ENCODE assay signal across 8 cellular contexts in genomic region chr9:178970-179383, GRCh38. TPM values are rescaled to one million over a fixed set of nuclear protein-coding genes. Genes with fewer than 3 reads are reported as not detected.
DNase-seq lines count a peak whose midpoint lies in the region; ATAC-seq and TF ChIP-seq lines count a peak whose summit lies in the region.
"Not testable (repeated sequence)": the region's sequence is repeated elsewhere in the genome, so short reads cannot be mapped to it uniquely, and the experiment has no call there.

ZNG1A (minus strand) TSS chr9:179056; CDS start chr9:178969, 87 bp downstream.

- peaks cover 17% of the 10 kb centered on the region for H3K4me1 Mint-ChIP-seq in CD4-positive, alpha-beta T cell (ENCODE audit: low read depth)

- not testable (repeated sequence) for TF ChIP-seq POLR2A in prostate gland (IDR thresholded peaks at IDR 0.05)

- H3K36me3 ChIP-seq in SJSA1; colonic mucosa; iPS-18a (ENCODE audit: control insufficient read depth, low read depth, low read length); prostate gland: not testable (repeated sequence)

- intact Hi-C loops in CD4-positive, alpha-beta T cell (cut with DNase I, micrococcal nuclease), result loop anchor here in 1 of 2 experiments (5.0 kb wide), 1 partner anchor 98 kb away; no protein-coding TSS in a partner anchor
- intact Hi-C loops in colonic mucosa (cut with DNase I); prostate gland (cut with DNase I): not testable (repeated sequence)

- H3K9me3 Mint-ChIP-seq in CD4-positive, alpha-beta T cell, result not testable (repeated sequence)

- POLR2A ChIA-PET in CD4-positive, alpha-beta T cell (lab: Charles Lee), result not testable (repeated sequence)

- CTCF ChIA-PET in CD4-positive, alpha-beta T cell (lab: Charles Lee), result not testable (repeated sequence)

- not testable (repeated sequence) for H3K27me3 ChIP-seq in CD4-positive, alpha-beta T cell (ENCODE audit: control insufficient read depth, insufficient read depth, low read length); SJSA1 (replicated peaks); colonic mucosa; iPS-18a (ENCODE audit: control insufficient read depth, insufficient read depth, low read length); prostate gland (replicated peaks; ENCODE audit: insufficient read depth)

- peak within 1 kb of the TSS; percentile 89 for H3K4me3 Mint-ChIP-seq in CD4-positive, alpha-beta T cell

- ATAC-seq in CD4-positive, alpha-beta T cell (ENCODE audit: poor library complexity), result peak; percentile 46

- DNase-seq in CD4-positive, alpha-beta T cell, result peak; percentile 60 to 94 (median 71)
- DNase-seq in M059J (ENCODE audit: low read depth) (peak; percentile 75), SJSA1 (ENCODE audit: low read depth in 1 of 2, low spot score in 2 of 2) (peak; percentile 33 to 65), activated T-cell treated with anti-CD3 and anti-CD28 coated beads for 24 hours (ENCODE audit: low read depth) (peak; percentile 69), prostate gland (ENCODE audit: low spot score) (peak; percentile 75)
- not testable (repeated sequence) for DNase-seq in colonic mucosa
- peak; percentile 52 to 57 for DNase-seq in stimulated activated CD8-positive, alpha-beta memory T cell treated with anti-CD3 and anti-CD28 coated beads, Interleukin-7, amount 100 ng/mL, for 48 hours (ENCODE audit: extremely low read depth in 1 of 2, low read depth in 1 of 2)

- not testable (repeated sequence) for H3K36me3 Mint-ChIP-seq in CD4-positive, alpha-beta T cell (ENCODE audit: low read depth)

- TF ChIP-seq CTCF in CD4-positive, alpha-beta T cell (IDR thresholded peaks at IDR 0.05); colonic mucosa (IDR thresholded peaks at IDR 0.05); prostate gland (IDR thresholded peaks at IDR 0.05): not testable (repeated sequence)

- H3K27me3 Mint-ChIP-seq in CD4-positive, alpha-beta T cell, result not testable (repeated sequence)

- peak within 1 kb of the TSS; percentile 89 for H3K27ac Mint-ChIP-seq in CD4-positive, alpha-beta T cell

- peak within 1 kb of the TSS; percentile 16; the same call in 1 of the 2 replicates for H3K4me3 ChIP-seq in SJSA1
- not testable (repeated sequence) for H3K4me3 ChIP-seq in colonic mucosa
- H3K4me3 ChIP-seq in iPS-18a (ENCODE audit: low read length), result peak within 1 kb of the TSS; percentile 48
- H3K4me3 ChIP-seq in prostate gland, result peak within 1 kb of the TSS; percentile 19 to 21

- H3K4me1 ChIP-seq in SJSA1 (replicated peaks); colonic mucosa; iPS-18a (ENCODE audit: control insufficient read depth, low read depth, low read length); prostate gland (replicated peaks): not testable (repeated sequence)

- H3K9me3 ChIP-seq in CD4-positive, alpha-beta T cell (ENCODE audit: control insufficient read depth, low read length); SJSA1 (replicated peaks); colonic mucosa; iPS-18a (ENCODE audit: control insufficient read depth, low read depth, low read length); prostate gland: not testable (repeated sequence)

- WGBS in prostate gland, result no CpG with 5 or more reads among the region's 32 CpGs

- H3K9ac ChIP-seq in colonic mucosa (ENCODE audit: low read depth in 2 of 2, low read length in 2 of 2), result peak within 1 kb of the TSS in 1 of 2 donors; percentile 43
- H3K9ac ChIP-seq in iPS-18a (ENCODE audit: low read length), result peak within 1 kb of the TSS; percentile 28

- not testable (repeated sequence) for H3K27ac ChIP-seq in CD4-positive, alpha-beta T cell (ENCODE audit: low read depth, low read length); SJSA1; colonic mucosa; iPS-18a (ENCODE audit: low read length)
- peak within 1 kb of the TSS in 1 of 2 donors; percentile 55 for H3K27ac ChIP-seq in prostate gland

RNA-seq across cellular contexts. Expression of gene ZNG1A, which starts in this region (rescaled TPM):
- total RNA-seq in CD4-positive, alpha-beta T cell, result 10 to 100 TPM; 21.9 to 22.4 TPM
- 32.1 and 47.2 TPM in 2 replicates for total RNA-seq in M059J (2014; rRNA removed; shearing (Covaris generic))
- total RNA-seq in SJSA1 (2014; rRNA removed; shearing (Covaris generic)), result 34.4 and 58.0 TPM in 2 replicates
- total RNA-seq in colonic mucosa, result 10 to 100 TPM; 22.6 to 23.2 TPM
- 10 to 100 TPM; 37.5 to 49.4 TPM for total RNA-seq in prostate gland
